Comparison of ENCODE assay signal across 8 cellular contexts in the genomic region with DNA sequence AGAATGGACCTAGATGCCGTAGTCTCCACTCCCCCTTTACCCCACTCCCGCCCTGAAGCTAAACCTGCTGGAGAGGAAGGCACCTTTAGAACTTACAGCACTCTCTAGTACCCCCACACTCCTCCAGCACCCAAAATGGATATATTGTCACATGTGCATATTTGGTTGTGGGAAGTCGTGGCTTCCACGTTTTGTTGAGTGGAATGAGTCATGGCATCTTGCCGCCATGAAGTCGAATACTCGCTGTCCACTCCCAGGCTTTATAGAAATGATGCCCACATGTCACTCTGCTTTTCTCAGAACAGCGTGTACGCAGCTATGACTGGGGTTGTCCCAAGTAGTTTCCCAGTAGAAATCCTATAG. TPM values are rescaled to one million over a fixed set of nuclear protein-coding genes. Genes with fewer than 3 reads are reported as not detected.
DNase-seq lines count a peak whose midpoint lies in the region; ATAC-seq and TF ChIP-seq lines count a peak whose summit lies in the region.

No MANE protein-coding gene starts in this region.

- no peaks in the 10 kb centered on the region for H3K27me3 Mint-ChIP-seq in CD4-positive, alpha-beta memory T cell

- peak overlapping the region; percentile 83 for H3K27ac ChIP-seq in CD4-positive, alpha-beta memory T cell (ENCODE audit: low read depth, low read length)
- H3K27ac ChIP-seq in SU-DHL-6 (ENCODE audit: low read depth, low read length) (peak overlapping the region; percentile 59), mammary epithelial cell (ENCODE audit: insufficient read depth, low read depth, low read length) (peak overlapping the region; percentile 92)

- no peaks in the 10 kb centered on the region for H3F3A ChIP-seq in SU-DHL-6 (ENCODE audit: insufficient read depth)

- ATAC-seq in GM19372 (IDR thresholded peaks at IDR 0.05; ENCODE audit: low read depth, unreplicated experiment): peak; percentile 1
- peak; percentile 13 for ATAC-seq in HG03521 (IDR thresholded peaks at IDR 0.05; ENCODE audit: unreplicated experiment)

- 0% methylated on average over 9 of the region's 9 CpGs for WGBS in mammary epithelial cell (ENCODE audit: low coverage, missing lambda C conversion rate)

- H3K27me3 ChIP-seq in CD4-positive, alpha-beta memory T cell (ENCODE audit: insufficient read depth, low read length): no peaks in the 10 kb centered on the region
- no peaks in the 10 kb centered on the region for H3K27me3 ChIP-seq in SU-DHL-6 (ENCODE audit: low read length)
- H3K27me3 ChIP-seq in mammary epithelial cell (ENCODE audit: insufficient read depth, low read length): no peaks in the 10 kb centered on the region
- no peaks in the 10 kb centered on the region for H3K27me3 ChIP-seq in kidney epithelial cell (ENCODE audit: control insufficient read depth, insufficient read depth, low read length)

- no peaks in the 10 kb centered on the region for H3K9me2 ChIP-seq in SU-DHL-6 (replicated peaks; ENCODE audit: insufficient read depth, low read length)

- peak overlapping the region; percentile 97 for H3K4me2 ChIP-seq in SU-DHL-6 (ENCODE audit: low read depth, low read length, poor library complexity, severe bottlenecking)
- H3K4me2 ChIP-seq in mammary epithelial cell (ENCODE audit: insufficient read depth, low read depth, low read length): peak overlapping the region; percentile 95

- peak overlapping the region; percentile 82 to 96 for H3K4me3 ChIP-seq in CD4-positive, alpha-beta memory T cell (ENCODE audit: low read length in 2 of 2)
- H3K4me3 ChIP-seq in SU-DHL-6 (ENCODE audit: insufficient read depth, low read length, poor library complexity, severe bottlenecking): peak overlapping the region; percentile 85
- peak overlapping the region; percentile 62 to 96 (median 89) for H3K4me3 ChIP-seq in mammary epithelial cell (replicated peaks in 1 of 3; ENCODE audit: insufficient read depth in 1 of 3, low read depth in 2 of 3, low read length in 3 of 3)
- peak overlapping the region; percentile 93 for H3K4me3 ChIP-seq in kidney epithelial cell (ENCODE audit: low read depth, low read length)

- no TSS peak for BruUV-seq in mammary epithelial cell (replicated peaks; lab: Mats Ljungman, UMichigan)

- H3K9ac ChIP-seq in SU-DHL-6 (ENCODE audit: low read length) (peak overlapping the region; percentile 82), mammary epithelial cell (ENCODE audit: insufficient read depth, low read length) (peak overlapping the region; percentile 98)

- peaks cover 26% of the 10 kb centered on the region; the same call in 1 of the 2 replicates for H4K20me1 ChIP-seq in SU-DHL-6 (ENCODE audit: low read depth, low read length)
- H4K20me1 ChIP-seq in mammary epithelial cell (ENCODE audit: insufficient read depth, low read length): no peaks in the 10 kb centered on the region

- H3K4me1 Mint-ChIP-seq in CD4-positive, alpha-beta memory T cell: peaks cover 23 to 47% (median 32%) of the 10 kb centered on the region in 4 donors

- peaks cover 18 to 38% of the 10 kb centered on the region in 2 donors for H3K36me3 Mint-ChIP-seq in CD4-positive, alpha-beta memory T cell

- peak overlapping the region; percentile 97 to 99 (median 99) for H3K27ac Mint-ChIP-seq in CD4-positive, alpha-beta memory T cell

- H3K79me2 ChIP-seq in SU-DHL-6 (ENCODE audit: insufficient read depth, low read length) (peaks cover 87% of the 10 kb centered on the region), mammary epithelial cell (ENCODE audit: insufficient read depth, low read length) (peaks cover 99% of the 10 kb centered on the region)

- H3K4me3 Mint-ChIP-seq in CD4-positive, alpha-beta memory T cell: peak overlapping the region; percentile 91 to 98 (median 97)

- CTCF ChIA-PET in CD4-positive, alpha-beta memory T cell (lab: Charles Lee; ENCODE audit: partially characterized antibody): interaction anchor here (1.3 to 2.2 kb wide), 5 partner anchors 27 to 520 kb away, joined by 4 to 10 read pairs (median 5); partner anchors contain the start of genes MMAA and OTUD4
- CTCF ChIA-PET in mammary epithelial cell (lab: Charles Lee; ENCODE audit: low non-redundant PET): no interaction called here

- peaks cover 0 to 3% (median 0%) of the 10 kb centered on the region in 8 donors for H3K9me3 Mint-ChIP-seq in CD4-positive, alpha-beta memory T cell

- TF ChIP-seq CTCF in SU-DHL-6 (IDR thresholded peaks at IDR 0.05; ENCODE audit: insufficient read depth, low read length, poor library complexity, severe bottlenecking) (no peak), mammary epithelial cell (conservative IDR thresholded peaks at IDR 0.05 in 1 of 2, IDR thresholded peaks at IDR 0.05 in 1 of 2; ENCODE audit: extremely low read depth in 1 of 2, insufficient read depth in 1 of 2, low read depth in 1 of 2, low read length in 2 of 2) (no peak), kidney epithelial cell (IDR thresholded peaks at IDR 0.05; ENCODE audit: insufficient read depth, low read length, poor library complexity, severe bottlenecking) (no peak)

- dilution Hi-C loops in mammary epithelial cell (cut with HindIII; ENCODE audit: low sequenced_read_pairs): loop anchor here (5.0 kb wide), 1 partner anchor 79 kb away; no protein-coding TSS in a partner anchor

- H3K36me3 ChIP-seq in CD4-positive, alpha-beta memory T cell (ENCODE audit: insufficient read depth, low read length): peaks cover 8% of the 10 kb centered on the region
- H3K36me3 ChIP-seq in SU-DHL-6 (ENCODE audit: low read length) (peaks cover 18% of the 10 kb centered on the region), mammary epithelial cell (ENCODE audit: insufficient read depth, low read length) (peaks cover 6% of the 10 kb centered on the region), kidney epithelial cell (ENCODE audit: control insufficient read depth, insufficient read depth, low read length) (no peaks in the 10 kb centered on the region)

- H2AFZ ChIP-seq in SU-DHL-6 (ENCODE audit: low read depth, low read length, severe bottlenecking): peak overlapping the region; percentile 52
- peak overlapping the region; percentile 93 for H2AFZ ChIP-seq in mammary epithelial cell (ENCODE audit: low read depth, low read length)

- H3K4me1 ChIP-seq in CD4-positive, alpha-beta memory T cell (ENCODE audit: insufficient read depth, low read length): peaks cover 59% of the 10 kb centered on the region
- peaks cover 19% of the 10 kb centered on the region for H3K4me1 ChIP-seq in mammary epithelial cell (ENCODE audit: insufficient read depth, low read length)

- H3K9me3 ChIP-seq in CD4-positive, alpha-beta memory T cell (ENCODE audit: control insufficient read depth in 1 of 2, low read length in 2 of 2): no peaks in the 10 kb centered on the region
- H3K9me3 ChIP-seq in SU-DHL-6 (ENCODE audit: insufficient read depth, low read length) (no peaks in the 10 kb centered on the region), mammary epithelial cell (replicated peaks; ENCODE audit: insufficient read depth, low read length) (no peaks in the 10 kb centered on the region)

- POLR2A ChIA-PET in CD4-positive, alpha-beta memory T cell (lab: Charles Lee; ENCODE audit: partially characterized antibody): interaction anchor here (0.6 to 3.0 kb wide), 15 partner anchors 10 to 1584 kb away, joined by 3 to 51 read pairs (median 5); partner anchors contain the start of genes MMAA, OTUD4 and SMARCA5

- intact Hi-C loops in CD4-positive, alpha-beta memory T cell (cut with micrococcal nuclease): loop anchor here (1.0 to 10.0 kb wide), 7 partner anchors 20 to 1914 kb away; partner anchors contain the start of genes LSM6, MMAA, OTUD4 and SMARCA5
- intact Hi-C loops in mammary epithelial cell (cut with micrococcal nuclease): loop anchor here (2.0 kb wide), 1 partner anchor 924 kb away; no protein-coding TSS in a partner anchor

- in situ Hi-C loops in mammary epithelial cell (cut with MboI; ENCODE audit: low sequenced_read_pairs in 2 of 2): no loop called here

- peak in 1 of 5 donors; percentile 73 for DNase-seq in CD4-positive, alpha-beta memory T cell
- peak; percentile 64 for DNase-seq in mammary epithelial cell
- peak; percentile 26 for DNase-seq in kidney epithelial cell (ENCODE audit: low read depth)
- peak; percentile 44 for DNase-seq in stimulated activated CD4-positive, alpha-beta T cell treated with anti-CD3 and anti-CD28 coated beads, Interleukin-2, amount 100 ng/mL, for 4 hours (ENCODE audit: low read depth)
- DNase-seq in islet precursor cell: no peak

RNA-seq across cellular contexts. Expression of gene ABCE1, which starts 0.5 kb away (rescaled TPM):
- 10 to 100 TPM; 67.9 to 71.4 TPM for total RNA-seq in CD4-positive, alpha-beta memory T cell
- polyA plus RNA-seq in CD4-positive, alpha-beta memory T cell: 10 to 100 TPM; 63.8 to 69.1 TPM
- 100 to 1,000 TPM in 1 of 2 donors, 10 to 100 TPM in 1; 96.3 to 132 TPM for total RNA-seq in mammary epithelial cell
- polyA plus RNA-seq in mammary epithelial cell: 98.4 TPM
- 192 TPM for polyA minus RNA-seq in mammary epithelial cell
- 95.8 and 97.6 TPM in 2 replicates for total RNA-seq in kidney epithelial cell

RNA-seq across cellular contexts. Expression of gene ANAPC10, which starts 0.7 kb away (rescaled TPM):
- 10 to 100 TPM; 14.8 to 15.7 TPM for total RNA-seq in CD4-positive, alpha-beta memory T cell
- polyA plus RNA-seq in CD4-positive, alpha-beta memory T cell: 10 to 100 TPM; 35.4 to 40.1 TPM
- 10 to 100 TPM; 18.3 to 25.1 TPM for total RNA-seq in mammary epithelial cell
- polyA plus RNA-seq in mammary epithelial cell: 20.3 TPM
- polyA minus RNA-seq in mammary epithelial cell: 26.1 TPM
- 25.0 and 37.5 TPM in 2 replicates for total RNA-seq in kidney epithelial cell
